Comparison of ENCODE assay signal across 8 cellular contexts in genomic region chr3:141386611-141387110, GRCh38. TPM values are rescaled to one million over a fixed set of nuclear protein-coding genes. Genes with fewer than 3 reads are reported as not detected.
A peak's percentile ranks its signal among the peaks of the same experiment; 100 is the strongest.
DNase-seq lines count a peak whose midpoint lies in the region; ATAC-seq and TF ChIP-seq lines count a peak whose summit lies in the region.

No MANE protein-coding gene starts in this region.

- no peaks in the 10 kb centered on the region for H3K27me3 Mint-ChIP-seq in osteocyte (ENCODE audit: unreplicated experiment)

- H3K36me3 ChIP-seq in MG63, result peaks cover 4% of the 10 kb centered on the region

- no peaks in the 10 kb centered on the region for H3K27me3 ChIP-seq in MG63

- peak; percentile 80 for TF ChIP-seq POLR2A in GM18526 (IDR thresholded peaks at IDR 0.05; ENCODE audit: extremely low read depth, insufficient read length)

- ATAC-seq in GM21367 (IDR thresholded peaks at IDR 0.05; ENCODE audit: unreplicated experiment), result no peak

- DNase-seq in MG63, result no peak
- peak in 47 of 61 donors; percentile 11 to 89 (median 44) for DNase-seq in caudate nucleus (lab: John Stamatoyannopoulos, UW)
- DNase-seq in pons (ENCODE audit: low spot score), result peak; percentile 87
- no peak for DNase-seq in GM13977 (ENCODE audit: low spot score)
- DNase-seq in osteocyte (ENCODE audit: extremely low spot score, unreplicated experiment), result no peak
- DNase-seq in stimulated activated CD4-positive, alpha-beta T cell treated with anti-CD3 and anti-CD28 coated beads, Interleukin-4, amount 100 ng/mL, for 1 hour, result no peak

- no peaks in the 10 kb centered on the region for H3K9me3 ChIP-seq in MG63

- H3K27ac ChIP-seq in caudate nucleus (ENCODE audit: low read depth, low read length), result peak overlapping the region; percentile 88

- TF ChIP-seq CTCF in GM13977 (IDR thresholded peaks at IDR 0.05; ENCODE audit: extremely low read depth, insufficient read depth, missing control alignments) (no peak), osteocyte (IDR thresholded peaks at IDR 0.05) (no peak)

- no peaks in the 10 kb centered on the region for H3K9me3 Mint-ChIP-seq in osteocyte (ENCODE audit: unreplicated experiment)

- peaks cover 55% of the 10 kb centered on the region for H3K4me1 Mint-ChIP-seq in osteocyte (ENCODE audit: unreplicated experiment)

- in situ Hi-C loops in GM13977 (cut with MboI; ENCODE audit: low pct_unique_long_range_greater_than_20kb, low sequenced_read_pairs, unreplicated experiment), result no loop called here

- H3K4me3 ChIP-seq in MG63, result peak overlapping the region; percentile 14

- no peak overlapping the region for H3K27ac Mint-ChIP-seq in osteocyte (ENCODE audit: unreplicated experiment)

- H3K36me3 Mint-ChIP-seq in osteocyte (ENCODE audit: unreplicated experiment), result peaks cover 5% of the 10 kb centered on the region

- no peak overlapping the region for H3K4me3 Mint-ChIP-seq in osteocyte (ENCODE audit: unreplicated experiment)

RNA-seq across cellular contexts. Expression of gene ZBTB38, which starts 18.4 kb away (rescaled TPM):
- 15.8 and 29.9 TPM in 2 replicates for total RNA-seq in MG63 (2014; rRNA removed; shearing (Covaris generic); ENCODE audit: low replicate concordance)
- 41.8 and 43.9 TPM in 2 replicates for total RNA-seq in osteocyte

Comparison
In these comparisons a context has a peak if more than half of its experiments do, and no peak if none do; other contexts are left out.
1. DNase-seq: peak in caudate nucleus (47 of 61) and pons (single experiment); none in MG63 (single experiment), GM13977 (single experiment), osteocyte (single experiment) and stimulated activated CD4-positive, alpha-beta T cell treated with anti-CD3 and anti-CD28 coated beads, Interleukin-4, amount 100 ng/mL, for 1 hour (single experiment).